ENCODE assay signal across 8 cellular contexts in genomic region chrX:46573896-46574336, GRCh38. TPM values are rescaled to one million over a fixed set of nuclear protein-coding genes. Genes with fewer than 3 reads are reported as not detected.
DNase-seq lines count a peak whose midpoint lies in the region; ATAC-seq, FAIRE-seq and TF ChIP-seq lines count a peak whose summit lies in the region.

No MANE protein-coding gene starts in this region.

- peaks cover 0 to 5% (median 1%) of the 10 kb centered on the region in 3 donors for H3K36me3 Mint-ChIP-seq in CD8-positive, alpha-beta memory T cell

- peaks cover 13% of the 10 kb centered on the region for H3K4me1 ChIP-seq in CD8-positive, alpha-beta memory T cell (ENCODE audit: insufficient read depth, low read length)
- H3K4me1 ChIP-seq in Karpas-422 (ENCODE audit: low read length): peaks cover 25% of the 10 kb centered on the region

- no peaks in the 10 kb centered on the region for H3K9me3 ChIP-seq in CD8-positive, alpha-beta memory T cell (ENCODE audit: low read length)
- no peaks in the 10 kb centered on the region for H3K9me3 ChIP-seq in Karpas-422 (ENCODE audit: low read length)

- TF ChIP-seq CTCF in bronchial epithelial cell (IDR thresholded peaks at IDR 0.05; ENCODE audit: insufficient read depth, low read length, severe bottlenecking): no peak

- peak overlapping the region; percentile 82 to 95 (median 88) for H3K27ac Mint-ChIP-seq in CD8-positive, alpha-beta memory T cell

- DNase-seq in CD8-positive, alpha-beta memory T cell: peak; percentile 50 to 87 (median 62)
- DNase-seq in Karpas-422: peak; percentile 78
- peak; percentile 70 for DNase-seq in T-helper 22 cell (ENCODE audit: low read depth)
- peak; percentile 44 for DNase-seq in bronchial epithelial cell (ENCODE audit: low read depth)
- peak; percentile 73 for DNase-seq in left kidney (ENCODE audit: low read depth, low spot score)
- peak; percentile 10 for DNase-seq in stimulated activated CD8-positive, alpha-beta memory T cell treated with anti-CD3 and anti-CD28 coated beads, Interleukin-15, amount 100 ng/mL, for 1 hour (ENCODE audit: low read depth)

- POLR2A ChIA-PET in CD8-positive, alpha-beta memory T cell (lab: Charles Lee): interaction anchor here (0.6 to 1.0 kb wide), 2 partner anchors 13 to 768 kb away, joined by 3 to 6 read pairs; no protein-coding TSS in a partner anchor

- FAIRE-seq in bronchial epithelial cell (lab: Jason Lieb, UNC): no peak

- no peaks in the 10 kb centered on the region for H3K79me2 ChIP-seq in Karpas-422 (ENCODE audit: low read length)

- peak overlapping the region; percentile 61 for H3K9ac ChIP-seq in Karpas-422 (ENCODE audit: low read length)

- peak overlapping the region; percentile 74 for H3K27ac ChIP-seq in CD8-positive, alpha-beta memory T cell (ENCODE audit: low read depth, low read length)
- H3K27ac ChIP-seq in Karpas-422 (ENCODE audit: low read length): no peak overlapping the region

- CTCF ChIA-PET in CD8-positive, alpha-beta memory T cell (lab: Charles Lee): interaction anchor here (0.9 to 1.1 kb wide), 3 partner anchors 13 to 75 kb away, joined by 4 to 7 read pairs (median 5); no protein-coding TSS in a partner anchor

- H2AFZ ChIP-seq in Karpas-422 (ENCODE audit: low read length): peak overlapping the region; percentile 67; the same call in 1 of the 2 replicates

- no peaks in the 10 kb centered on the region for H3K36me3 ChIP-seq in CD8-positive, alpha-beta memory T cell (ENCODE audit: insufficient read depth, low read length)
- H3K36me3 ChIP-seq in Karpas-422 (ENCODE audit: insufficient read depth, low read length) (no peaks in the 10 kb centered on the region), bronchial epithelial cell (ENCODE audit: control insufficient read depth, insufficient read depth, low read length) (no peaks in the 10 kb centered on the region)

- H3K4me1 Mint-ChIP-seq in CD8-positive, alpha-beta memory T cell: peaks cover 41 to 52% (median 48%) of the 10 kb centered on the region in 3 donors

- H4K20me1 ChIP-seq in Karpas-422 (ENCODE audit: insufficient read depth, low read depth, low read length): no peaks in the 10 kb centered on the region

- no peaks in the 10 kb centered on the region for H3K9me3 Mint-ChIP-seq in CD8-positive, alpha-beta memory T cell

- H3K4me3 Mint-ChIP-seq in CD8-positive, alpha-beta memory T cell: peak overlapping the region; percentile 58 to 92 (median 82)

- ATAC-seq in GM21447 (IDR thresholded peaks at IDR 0.05; ENCODE audit: unreplicated experiment): peak; percentile 29
- ATAC-seq in HG03025 (IDR thresholded peaks at IDR 0.05; ENCODE audit: low FRiP score, unreplicated experiment): no peak

- no peaks in the 10 kb centered on the region for H3K27me3 Mint-ChIP-seq in CD8-positive, alpha-beta memory T cell

- peak overlapping the region; percentile 33 for H3K4me3 ChIP-seq in CD8-positive, alpha-beta memory T cell (ENCODE audit: low read length)
- H3K4me3 ChIP-seq in Karpas-422 (ENCODE audit: low read length) (peak overlapping the region; percentile 68), bronchial epithelial cell (ENCODE audit: low read depth, low read length) (peak overlapping the region; percentile 41)

- no peaks in the 10 kb centered on the region for H3K27me3 ChIP-seq in CD8-positive, alpha-beta memory T cell (ENCODE audit: insufficient read depth, low read length, poor library complexity, severe bottlenecking)
- H3K27me3 ChIP-seq in Karpas-422 (ENCODE audit: low read length) (no peaks in the 10 kb centered on the region), bronchial epithelial cell (ENCODE audit: control insufficient read depth, insufficient read depth, low read length) (no peaks in the 10 kb centered on the region)

- no peaks in the 10 kb centered on the region for H3K9me2 ChIP-seq in Karpas-422 (replicated peaks; ENCODE audit: insufficient read depth, low read length)

- peak overlapping the region; percentile 71 for H3K4me2 ChIP-seq in Karpas-422 (ENCODE audit: low read depth, low read length, poor library complexity, severe bottlenecking)

RNA-seq across cellular contexts. Expression of gene CHST7, which starts 0.4 kb away (rescaled TPM):
- total RNA-seq in CD8-positive, alpha-beta memory T cell: 1 to 10 TPM; 3.5 to 3.9 TPM
- 8.0 TPM for polyA plus RNA-seq in CD8-positive, alpha-beta memory T cell
- 1.6 and 2.5 TPM in 2 replicates for total RNA-seq in Karpas-422 (2014; rRNA removed; shearing (Covaris generic); ENCODE audit: low replicate concordance)
- 3.4 and 4.0 TPM in 2 replicates for total RNA-seq in bronchial epithelial cell

RNA-seq across cellular contexts. Expression of gene ZNF674, which starts 28.7 kb away (rescaled TPM):
- total RNA-seq in CD8-positive, alpha-beta memory T cell: 1 to 10 TPM; 2.7 to 2.8 TPM
- 1.3 TPM for polyA plus RNA-seq in CD8-positive, alpha-beta memory T cell
- total RNA-seq in Karpas-422 (2014; rRNA removed; shearing (Covaris generic); ENCODE audit: low replicate concordance): 1.6 and 2.9 TPM in 2 replicates
- total RNA-seq in bronchial epithelial cell: 6.0 and 11.6 TPM in 2 replicates

Comparison
In these comparisons a context has a peak if more than half of its experiments do, and no peak if none do; other contexts are left out.
1. DNase-seq: peak in every context shown above with its lines; median percentile 78 in Karpas-422; 73 in left kidney; 70 in T-helper 22 cell; 62 in CD8-positive, alpha-beta memory T cell; 44 in bronchial epithelial cell; 10 in stimulated activated CD8-positive, alpha-beta memory T cell treated with anti-CD3 and anti-CD28 coated beads, Interleukin-15, amount 100 ng/mL, for 1 hour.